In the genomic region with DNA sequence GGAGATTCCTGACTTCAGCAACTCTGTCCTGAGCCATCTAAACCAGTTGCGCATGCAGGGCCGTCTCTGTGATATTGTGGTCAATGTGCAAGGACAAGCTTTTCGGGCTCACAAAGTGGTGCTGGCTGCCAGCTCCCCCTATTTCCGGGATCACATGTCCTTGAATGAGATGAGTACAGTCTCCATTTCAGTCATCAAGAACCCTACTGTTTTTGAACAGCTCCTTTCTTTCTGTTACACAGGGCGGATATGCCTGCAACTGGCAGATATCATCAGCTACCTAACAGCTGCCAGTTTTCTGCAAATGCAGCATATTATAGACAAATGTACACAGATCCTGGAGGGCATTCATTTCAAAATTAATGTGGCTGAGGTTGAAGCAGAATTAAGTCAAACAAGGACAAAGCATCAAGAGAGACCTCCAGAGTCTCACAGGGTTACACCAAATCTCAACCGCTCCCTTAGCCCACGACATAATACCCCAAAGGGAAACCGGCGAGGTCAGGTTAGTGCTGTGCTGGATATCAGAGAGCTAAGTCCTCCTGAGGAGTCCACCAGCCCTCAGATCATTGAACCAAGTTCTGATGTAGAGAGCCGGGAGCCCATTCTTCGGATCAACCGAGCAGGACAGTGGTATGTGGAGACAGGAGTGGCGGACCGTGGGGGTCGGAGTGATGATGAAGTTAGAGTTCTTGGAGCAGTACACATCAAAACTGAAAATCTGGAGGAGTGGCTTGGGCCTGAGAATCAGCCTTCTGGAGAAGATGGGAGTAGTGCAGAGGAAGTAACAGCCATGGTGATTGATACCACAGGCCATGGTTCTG, we compare ENCODE assay signal across 1 cellular context.
TF ChIP-seq lines count a peak whose summit lies in the region.

No MANE protein-coding gene starts in this region.

TF ChIP-seq in K562, 482 proteins besides CTCF, POLR2A, EP300 and RAD21 (continued from another document and continues in another):
- TF ChIP-seq, protein P1, sequence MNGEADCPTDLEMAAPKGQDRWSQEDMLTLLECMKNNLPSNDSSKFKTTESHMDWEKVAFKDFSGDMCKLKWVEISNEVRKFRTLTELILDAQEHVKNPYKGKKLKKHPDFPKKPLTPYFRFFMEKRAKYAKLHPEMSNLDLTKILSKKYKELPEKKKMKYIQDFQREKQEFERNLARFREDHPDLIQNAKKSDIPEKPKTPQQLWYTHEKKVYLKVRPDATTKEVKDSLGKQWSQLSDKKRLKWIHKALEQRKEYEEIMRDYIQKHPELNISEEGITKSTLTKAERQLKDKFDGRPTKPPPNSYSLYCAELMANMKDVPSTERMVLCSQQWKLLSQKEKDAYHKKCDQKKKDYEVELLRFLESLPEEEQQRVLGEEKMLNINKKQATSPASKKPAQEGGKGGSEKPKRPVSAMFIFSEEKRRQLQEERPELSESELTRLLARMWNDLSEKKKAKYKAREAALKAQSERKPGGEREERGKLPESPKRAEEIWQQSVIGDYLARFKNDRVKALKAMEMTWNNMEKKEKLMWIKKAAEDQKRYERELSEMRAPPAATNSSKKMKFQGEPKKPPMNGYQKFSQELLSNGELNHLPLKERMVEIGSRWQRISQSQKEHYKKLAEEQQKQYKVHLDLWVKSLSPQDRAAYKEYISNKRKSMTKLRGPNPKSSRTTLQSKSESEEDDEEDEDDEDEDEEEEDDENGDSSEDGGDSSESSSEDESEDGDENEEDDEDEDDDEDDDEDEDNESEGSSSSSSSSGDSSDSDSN (IDR thresholded peaks at IDR 0.05; ENCODE audit: borderline replicate concordance in 1 of 2, low read depth in 2 of 2, low read length in 2 of 2): no peak
- TF ChIP-seq ZBTB17 (CRISPR knock-in tag; IDR thresholded peaks at IDR 0.05): no peak
- no peak for TF ChIP-seq ESRRB (CRISPR knock-in tag; IDR thresholded peaks at IDR 0.05; ENCODE audit: borderline replicate concordance)
- TF ChIP-seq KAT8 (IDR thresholded peaks at IDR 0.05; ENCODE audit: low read depth): no peak
- TF ChIP-seq ZNF583 (CRISPR knock-in tag; IDR thresholded peaks at IDR 0.05): no peak
- no peak for TF ChIP-seq ZNF282 (CRISPR knock-in tag; IDR thresholded peaks at IDR 0.05)
- TF ChIP-seq BCL6 (CRISPR knock-in tag; IDR thresholded peaks at IDR 0.05): no peak
- TF ChIP-seq, protein P2, sequence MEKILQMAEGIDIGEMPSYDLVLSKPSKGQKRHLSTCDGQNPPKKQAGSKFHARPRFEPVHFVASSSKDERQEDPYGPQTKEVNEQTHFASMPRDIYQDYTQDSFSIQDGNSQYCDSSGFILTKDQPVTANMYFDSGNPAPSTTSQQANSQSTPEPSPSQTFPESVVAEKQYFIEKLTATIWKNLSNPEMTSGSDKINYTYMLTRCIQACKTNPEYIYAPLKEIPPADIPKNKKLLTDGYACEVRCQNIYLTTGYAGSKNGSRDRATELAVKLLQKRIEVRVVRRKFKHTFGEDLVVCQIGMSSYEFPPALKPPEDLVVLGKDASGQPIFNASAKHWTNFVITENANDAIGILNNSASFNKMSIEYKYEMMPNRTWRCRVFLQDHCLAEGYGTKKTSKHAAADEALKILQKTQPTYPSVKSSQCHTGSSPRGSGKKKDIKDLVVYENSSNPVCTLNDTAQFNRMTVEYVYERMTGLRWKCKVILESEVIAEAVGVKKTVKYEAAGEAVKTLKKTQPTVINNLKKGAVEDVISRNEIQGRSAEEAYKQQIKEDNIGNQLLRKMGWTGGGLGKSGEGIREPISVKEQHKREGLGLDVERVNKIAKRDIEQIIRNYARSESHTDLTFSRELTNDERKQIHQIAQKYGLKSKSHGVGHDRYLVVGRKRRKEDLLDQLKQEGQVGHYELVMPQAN (IDR thresholded peaks at IDR 0.05; ENCODE audit: borderline replicate concordance): no peak
- TF ChIP-seq HMG20B (CRISPR knock-in tag; IDR thresholded peaks at IDR 0.05): no peak
- TF ChIP-seq, protein P3, sequence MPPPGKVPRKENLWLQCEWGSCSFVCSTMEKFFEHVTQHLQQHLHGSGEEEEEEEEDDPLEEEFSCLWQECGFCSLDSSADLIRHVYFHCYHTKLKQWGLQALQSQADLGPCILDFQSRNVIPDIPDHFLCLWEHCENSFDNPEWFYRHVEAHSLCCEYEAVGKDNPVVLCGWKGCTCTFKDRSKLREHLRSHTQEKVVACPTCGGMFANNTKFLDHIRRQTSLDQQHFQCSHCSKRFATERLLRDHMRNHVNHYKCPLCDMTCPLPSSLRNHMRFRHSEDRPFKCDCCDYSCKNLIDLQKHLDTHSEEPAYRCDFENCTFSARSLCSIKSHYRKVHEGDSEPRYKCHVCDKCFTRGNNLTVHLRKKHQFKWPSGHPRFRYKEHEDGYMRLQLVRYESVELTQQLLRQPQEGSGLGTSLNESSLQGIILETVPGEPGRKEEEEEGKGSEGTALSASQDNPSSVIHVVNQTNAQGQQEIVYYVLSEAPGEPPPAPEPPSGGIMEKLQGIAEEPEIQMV (tag; conservative IDR thresholded peaks at IDR 0.05; ENCODE audit: low read depth): no peak
- TF ChIP-seq FOXJ2 (tag; IDR thresholded peaks at IDR 0.05): no peak
- no peak for TF ChIP-seq CBX5 (IDR thresholded peaks at IDR 0.05; ENCODE audit: borderline replicate concordance, low read depth)
- TF ChIP-seq, protein P4, sequence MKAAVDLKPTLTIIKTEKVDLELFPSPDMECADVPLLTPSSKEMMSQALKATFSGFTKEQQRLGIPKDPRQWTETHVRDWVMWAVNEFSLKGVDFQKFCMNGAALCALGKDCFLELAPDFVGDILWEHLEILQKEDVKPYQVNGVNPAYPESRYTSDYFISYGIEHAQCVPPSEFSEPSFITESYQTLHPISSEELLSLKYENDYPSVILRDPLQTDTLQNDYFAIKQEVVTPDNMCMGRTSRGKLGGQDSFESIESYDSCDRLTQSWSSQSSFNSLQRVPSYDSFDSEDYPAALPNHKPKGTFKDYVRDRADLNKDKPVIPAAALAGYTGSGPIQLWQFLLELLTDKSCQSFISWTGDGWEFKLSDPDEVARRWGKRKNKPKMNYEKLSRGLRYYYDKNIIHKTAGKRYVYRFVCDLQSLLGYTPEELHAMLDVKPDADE (conservative IDR thresholded peaks at IDR 0.05; ENCODE audit: control insufficient read depth, low read depth, low read length): no peak
- TF ChIP-seq ZFP36 (IDR thresholded peaks at IDR 0.05; ENCODE audit: low read depth, low read length, partially characterized antibody): no peak
- TF ChIP-seq, protein P5, sequence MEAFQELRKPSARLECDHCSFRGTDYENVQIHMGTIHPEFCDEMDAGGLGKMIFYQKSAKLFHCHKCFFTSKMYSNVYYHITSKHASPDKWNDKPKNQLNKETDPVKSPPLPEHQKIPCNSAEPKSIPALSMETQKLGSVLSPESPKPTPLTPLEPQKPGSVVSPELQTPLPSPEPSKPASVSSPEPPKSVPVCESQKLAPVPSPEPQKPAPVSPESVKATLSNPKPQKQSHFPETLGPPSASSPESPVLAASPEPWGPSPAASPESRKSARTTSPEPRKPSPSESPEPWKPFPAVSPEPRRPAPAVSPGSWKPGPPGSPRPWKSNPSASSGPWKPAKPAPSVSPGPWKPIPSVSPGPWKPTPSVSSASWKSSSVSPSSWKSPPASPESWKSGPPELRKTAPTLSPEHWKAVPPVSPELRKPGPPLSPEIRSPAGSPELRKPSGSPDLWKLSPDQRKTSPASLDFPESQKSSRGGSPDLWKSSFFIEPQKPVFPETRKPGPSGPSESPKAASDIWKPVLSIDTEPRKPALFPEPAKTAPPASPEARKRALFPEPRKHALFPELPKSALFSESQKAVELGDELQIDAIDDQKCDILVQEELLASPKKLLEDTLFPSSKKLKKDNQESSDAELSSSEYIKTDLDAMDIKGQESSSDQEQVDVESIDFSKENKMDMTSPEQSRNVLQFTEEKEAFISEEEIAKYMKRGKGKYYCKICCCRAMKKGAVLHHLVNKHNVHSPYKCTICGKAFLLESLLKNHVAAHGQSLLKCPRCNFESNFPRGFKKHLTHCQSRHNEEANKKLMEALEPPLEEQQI (IDR thresholded peaks at IDR 0.05): no peak
- TF ChIP-seq C11orf30 (IDR thresholded peaks at IDR 0.05; ENCODE audit: low read depth): peak; percentile 95
- no peak for TF ChIP-seq HIVEP1 (CRISPR knock-in tag; IDR thresholded peaks at IDR 0.05)
- no peak for TF ChIP-seq POLR2AphosphoS2 (IDR thresholded peaks at IDR 0.05; ENCODE audit: low read length)
- TF ChIP-seq, protein P6, sequence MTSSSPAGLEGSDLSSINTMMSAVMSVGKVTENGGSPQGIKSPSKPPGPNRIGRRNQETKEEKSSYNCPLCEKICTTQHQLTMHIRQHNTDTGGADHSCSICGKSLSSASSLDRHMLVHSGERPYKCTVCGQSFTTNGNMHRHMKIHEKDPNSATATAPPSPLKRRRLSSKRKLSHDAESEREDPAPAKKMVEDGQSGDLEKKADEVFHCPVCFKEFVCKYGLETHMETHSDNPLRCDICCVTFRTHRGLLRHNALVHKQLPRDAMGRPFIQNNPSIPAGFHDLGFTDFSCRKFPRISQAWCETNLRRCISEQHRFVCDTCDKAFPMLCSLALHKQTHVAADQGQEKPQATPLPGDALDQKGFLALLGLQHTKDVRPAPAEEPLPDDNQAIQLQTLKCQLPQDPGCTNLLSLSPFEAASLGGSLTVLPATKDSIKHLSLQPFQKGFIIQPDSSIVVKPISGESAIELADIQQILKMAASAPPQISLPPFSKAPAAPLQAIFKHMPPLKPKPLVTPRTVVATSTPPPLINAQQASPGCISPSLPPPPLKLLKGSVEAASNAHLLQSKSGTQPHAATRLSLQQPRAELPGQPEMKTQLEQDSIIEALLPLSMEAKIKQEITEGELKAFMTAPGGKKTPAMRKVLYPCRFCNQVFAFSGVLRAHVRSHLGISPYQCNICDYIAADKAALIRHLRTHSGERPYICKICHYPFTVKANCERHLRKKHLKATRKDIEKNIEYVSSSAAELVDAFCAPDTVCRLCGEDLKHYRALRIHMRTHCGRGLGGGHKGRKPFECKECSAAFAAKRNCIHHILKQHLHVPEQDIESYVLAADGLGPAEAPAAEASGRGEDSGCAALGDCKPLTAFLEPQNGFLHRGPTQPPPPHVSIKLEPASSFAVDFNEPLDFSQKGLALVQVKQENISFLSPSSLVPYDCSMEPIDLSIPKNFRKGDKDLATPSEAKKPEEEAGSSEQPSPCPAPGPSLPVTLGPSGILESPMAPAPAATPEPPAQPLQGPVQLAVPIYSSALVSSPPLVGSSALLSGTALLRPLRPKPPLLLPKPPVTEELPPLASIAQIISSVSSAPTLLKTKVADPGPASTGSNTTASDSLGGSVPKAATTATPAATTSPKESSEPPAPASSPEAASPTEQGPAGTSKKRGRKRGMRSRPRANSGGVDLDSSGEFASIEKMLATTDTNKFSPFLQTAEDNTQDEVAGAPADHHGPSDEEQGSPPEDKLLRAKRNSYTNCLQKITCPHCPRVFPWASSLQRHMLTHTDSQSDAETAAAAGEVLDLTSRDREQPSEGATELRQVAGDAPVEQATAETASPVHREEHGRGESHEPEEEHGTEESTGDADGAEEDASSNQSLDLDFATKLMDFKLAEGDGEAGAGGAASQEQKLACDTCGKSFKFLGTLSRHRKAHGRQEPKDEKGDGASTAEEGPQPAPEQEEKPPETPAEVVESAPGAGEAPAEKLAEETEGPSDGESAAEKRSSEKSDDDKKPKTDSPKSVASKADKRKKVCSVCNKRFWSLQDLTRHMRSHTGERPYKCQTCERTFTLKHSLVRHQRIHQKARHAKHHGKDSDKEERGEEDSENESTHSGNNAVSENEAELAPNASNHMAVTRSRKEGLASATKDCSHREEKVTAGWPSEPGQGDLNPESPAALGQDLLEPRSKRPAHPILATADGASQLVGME (CRISPR knock-in tag; IDR thresholded peaks at IDR 0.05): no peak
- TF ChIP-seq ZNF121 (CRISPR knock-in tag; conservative IDR thresholded peaks at IDR 0.05): no peak
- TF ChIP-seq KAT2B (IDR thresholded peaks at IDR 0.05; ENCODE audit: low read depth, low read length): no peak
- TF ChIP-seq YBX1 (IDR thresholded peaks at IDR 0.05): no peak
- TF ChIP-seq CEBPB (tag; IDR thresholded peaks at IDR 0.05): no peak
- no peak for TF ChIP-seq HNRNPL (IDR thresholded peaks at IDR 0.05; ENCODE audit: low read depth, low read length)
- no peak; the same call in 1 of the 2 replicates for TF ChIP-seq XRCC3 (IDR thresholded peaks at IDR 0.05)
- TF ChIP-seq GTF2E2 (tag; IDR thresholded peaks at IDR 0.05): no peak
- no peak for TF ChIP-seq GATAD2B (IDR thresholded peaks at IDR 0.05; ENCODE audit: borderline replicate concordance)
- no peak for TF ChIP-seq ZNF699 (CRISPR knock-in tag; IDR thresholded peaks at IDR 0.05; ENCODE audit: insufficient replicate concordance)
